9 cellular contexts compared by ENCODE assay signal in the genomic region with DNA sequence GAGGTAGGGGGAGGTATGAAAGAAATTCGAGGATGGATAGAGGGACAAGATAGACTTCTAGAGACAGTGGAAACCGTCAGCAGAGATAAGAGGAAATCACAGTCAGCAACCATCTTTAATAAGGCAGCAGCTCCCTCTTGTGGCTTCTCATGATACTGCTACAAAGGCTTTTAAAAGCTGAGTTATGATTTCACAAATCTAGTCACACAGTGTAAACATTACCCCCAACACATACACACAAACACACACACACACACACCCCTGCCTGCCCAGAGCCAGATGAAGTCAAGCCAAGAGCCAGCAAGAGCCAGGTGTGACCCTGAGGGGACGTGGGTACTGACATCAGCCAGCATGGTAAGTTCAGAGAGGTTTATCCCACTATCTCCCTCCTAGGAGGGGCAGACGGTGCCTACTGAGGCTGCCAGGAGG. TPM values are rescaled to one million over a fixed set of nuclear protein-coding genes. Genes with fewer than 3 reads are reported as not detected.
A peak's percentile ranks its signal among the peaks of the same experiment; 100 is the strongest.
DNase-seq lines count a peak whose midpoint lies in the region; ATAC-seq, FAIRE-seq and TF ChIP-seq lines count a peak whose summit lies in the region.
"Had no signal": no experiment of that assay in that cellular context is flagged by ENCODE, and none has a peak within 500 bp of the region (broad histone marks: within the 10 kb centered on the region; RNA-seq: fewer than 3 reads in every experiment).

No MANE protein-coding gene starts in this region.

- H3K4me3 Mint-ChIP-seq in endothelial cell (ENCODE audit: unreplicated experiment) = no peak overlapping the region

- peak overlapping the region; percentile 54 for H3K27ac Mint-ChIP-seq in endothelial cell (ENCODE audit: unreplicated experiment)

- no peak for TF ChIP-seq POLR2A in H54 (IDR thresholded peaks at IDR 0.05; ENCODE audit: low read depth, low read length)

- H3K27me3 Mint-ChIP-seq in endothelial cell (ENCODE audit: unreplicated experiment) = peaks cover 2% of the 10 kb centered on the region

- intact Hi-C loops in mucosa of descending colon (cut with DNase I, micrococcal nuclease) = loop anchor here in 1 of 2 donors (1.0 kb wide), 1 partner anchor 60 kb away; no protein-coding TSS in a partner anchor

- no peaks in the 10 kb centered on the region for H3K36me3 Mint-ChIP-seq in endothelial cell (ENCODE audit: low read depth, unreplicated experiment)

- peak; percentile 90 for ATAC-seq in mucosa of descending colon

- H3K36me3 ChIP-seq in mucosa of descending colon (ENCODE audit: low read depth) = no peaks in the 10 kb centered on the region

- H3K9me3 ChIP-seq in mucosa of descending colon = no peaks in the 10 kb centered on the region

- TF ChIP-seq CTCF in AG10803 (conservative IDR thresholded peaks at IDR 0.05; ENCODE audit: low read length) (peak; percentile 93), endothelial cell (IDR thresholded peaks at IDR 0.05; ENCODE audit: unreplicated experiment) (peak; percentile 82), mucosa of descending colon (IDR thresholded peaks at IDR 0.05) (peak; percentile 47)

- no peaks in the 10 kb centered on the region for H3K4me1 ChIP-seq in mucosa of descending colon (ENCODE audit: low read depth)

- no peaks in the 10 kb centered on the region for H3K9me3 Mint-ChIP-seq in endothelial cell (ENCODE audit: unreplicated experiment)

- FAIRE-seq in H54 (lab: Jason Lieb, UNC) = peak; percentile 64

- H3K4me3 ChIP-seq in AG10803 (ENCODE audit: low read length) = no peak overlapping the region
- no peak overlapping the region for H3K4me3 ChIP-seq in mucosa of descending colon

- H3K4me1 Mint-ChIP-seq in endothelial cell (ENCODE audit: unreplicated experiment) = peaks cover 40% of the 10 kb centered on the region

- peak; percentile 58 for DNase-seq in AG10803 (ENCODE audit: low read depth)
- peak; percentile 49 for DNase-seq in H54 (ENCODE audit: insufficient read length, low spot score)
- DNase-seq in NCI-H524 treated with DMSO at 0.1 percent for 48 hours (lab: John Stamatoyannopoulos, UW) = peak; percentile 5
- peak; percentile 48 for DNase-seq in activated CD4-positive, alpha-beta T cell treated with anti-CD3 and anti-CD28 coated beads, Interleukin-2, amount 50 U/mL, for 1 hour
- DNase-seq in endothelial cell (ENCODE audit: low spot score) = peak; percentile 62
- DNase-seq in mucosa of descending colon = peak in 1 of 3 donors; percentile 81
- DNase-seq in stromal cell of bone marrow (ENCODE audit: low read depth) = peak; percentile 31
- DNase-seq in occipital lobe (lab: John Stamatoyannopoulos, UW) = no peak

RNA-seq across cellular contexts. Expression of a gene that starts 16.4 kb away (rescaled TPM):
- 0.77 TPM for total RNA-seq in endothelial cell (ENCODE audit: unreplicated experiment)
- not detected for total RNA-seq in mucosa of descending colon
- not detected for total RNA-seq in occipital lobe
- total RNA-seq: skeletal muscle tissue had no signal

RNA-seq across cellular contexts. Expression of a gene that starts 18.9 kb away (rescaled TPM):
- total RNA-seq in endothelial cell (ENCODE audit: unreplicated experiment) (not detected), mucosa of descending colon (not detected), occipital lobe (not detected)
- total RNA-seq: skeletal muscle tissue had no signal

RNA-seq across cellular contexts. Expression of a gene that starts 44.8 kb away (rescaled TPM):
- total RNA-seq in endothelial cell (ENCODE audit: unreplicated experiment) (9.6 TPM), mucosa of descending colon (1 to 10 TPM; 5.0 to 5.4 (median 5.3) TPM), occipital lobe (18.9 TPM)
